In genomic region chr2:54422072-54422581, GRCh38 we compare ENCODE assay signal across 13 cellular contexts. TPM values are rescaled to one million over a fixed set of nuclear protein-coding genes. Genes with fewer than 3 reads are reported as not detected.
DNase-seq lines count a peak whose midpoint lies in the region; ATAC-seq lines count a peak whose summit lies in the region.
"Had no signal": no experiment of that assay in that cellular context is flagged by ENCODE, and none has a peak within 500 bp of the region (broad histone marks: within the 10 kb centered on the region; RNA-seq: fewer than 3 reads in every experiment).

No MANE protein-coding gene starts in this region.

- ATAC-seq in HG02885 (IDR thresholded peaks at IDR 0.05; ENCODE audit: poor library complexity, unreplicated experiment) (no peak), HG02571 (IDR thresholded peaks at IDR 0.05; ENCODE audit: unreplicated experiment) (no peak), GM21619 (IDR thresholded peaks at IDR 0.05; ENCODE audit: unreplicated experiment) (no peak)

- no peaks in the 10 kb centered on the region for H3K36me3 ChIP-seq in CD8-positive, alpha-beta memory T cell (ENCODE audit: insufficient read depth, low read length)
- H3K36me3 ChIP-seq: esophagus squamous epithelium had no signal

- DNase-seq in CD8-positive, alpha-beta memory T cell = peak; percentile 1 to 66 (median 59)
- DNase-seq in activated CD4-positive, alpha-beta T cell treated with anti-CD3 and anti-CD28 coated beads for 48 hours = peak; percentile 54
- peak; percentile 37 for DNase-seq in activated naive CD4-positive, alpha-beta T cell treated with anti-CD3 and anti-CD28 coated beads, Interleukin-2, amount 50 U/mL, for 16 hours
- DNase-seq in stimulated activated CD4-positive, alpha-beta T cell treated with anti-CD3 and anti-CD28 coated beads, Interleukin-4, amount 100 ng/mL, for 24 hours = peak; percentile 30
- no peak for DNase-seq in medulla oblongata (ENCODE audit: extremely low spot score)
- DNase-seq: esophagus squamous epithelium, GOT3, NCI-H446, substantia nigra had no signal

- no peaks in the 10 kb centered on the region for H3K9me3 ChIP-seq in CD8-positive, alpha-beta memory T cell (ENCODE audit: low read length)
- H3K9me3 ChIP-seq: esophagus squamous epithelium had no signal

- H3K36me3 Mint-ChIP-seq in CD8-positive, alpha-beta memory T cell = no peaks in the 10 kb centered on the region

- CTCF ChIA-PET in CD8-positive, alpha-beta memory T cell (lab: Charles Lee) = interaction anchor here (1.1 to 1.6 kb wide), 2 partner anchors 13 to 16 kb away, joined by 3 to 4 read pairs; no protein-coding TSS in a partner anchor

- no peaks in the 10 kb centered on the region for H3K27me3 ChIP-seq in CD8-positive, alpha-beta memory T cell (ENCODE audit: insufficient read depth, low read length, poor library complexity, severe bottlenecking)

- H3K4me3 ChIP-seq in CD8-positive, alpha-beta memory T cell (ENCODE audit: low read length) = peak overlapping the region; percentile 6
- H3K4me3 ChIP-seq: esophagus squamous epithelium had no signal

- peaks cover 0 to 2% (median 0%) of the 10 kb centered on the region in 5 donors for H3K9me3 Mint-ChIP-seq in CD8-positive, alpha-beta memory T cell

- H3K27me3 Mint-ChIP-seq in CD8-positive, alpha-beta memory T cell = no peaks in the 10 kb centered on the region

- H3K4me3 Mint-ChIP-seq in CD8-positive, alpha-beta memory T cell = peak overlapping the region; percentile 20 to 81 (median 73)

- peaks cover 8 to 15% (median 13%) of the 10 kb centered on the region in 3 donors for H3K4me1 Mint-ChIP-seq in CD8-positive, alpha-beta memory T cell

- POLR2A ChIA-PET in CD8-positive, alpha-beta memory T cell (lab: Charles Lee) = no interaction called here

- no peaks in the 10 kb centered on the region for H3K4me1 ChIP-seq in CD8-positive, alpha-beta memory T cell (ENCODE audit: insufficient read depth, low read length)

- H3K27ac Mint-ChIP-seq in CD8-positive, alpha-beta memory T cell = peak overlapping the region in 7 of 8 donors; percentile 7 to 91 (median 39)

- H3K27ac ChIP-seq in CD8-positive, alpha-beta memory T cell (ENCODE audit: low read depth, low read length) = no peak overlapping the region
- H3K27ac ChIP-seq: esophagus squamous epithelium, RWPE1 had no signal

RNA-seq across cellular contexts. Expression of gene SPTBN1, which starts 34.0 kb away (rescaled TPM):
- total RNA-seq in CD8-positive, alpha-beta memory T cell = 10 to 100 TPM; 38.4 to 38.5 TPM
- 49.2 TPM for polyA plus RNA-seq in CD8-positive, alpha-beta memory T cell
